ENCODE assay signal across 21 cellular contexts in genomic region chr18:70411886-70412443, GRCh38.
DNase-seq lines count a peak whose midpoint lies in the region; ATAC-seq and TF ChIP-seq lines count a peak whose summit lies in the region.
"Had no signal": no experiment of that assay in that cellular context is flagged by ENCODE, and none has a peak within 500 bp of the region (broad histone marks: within the 10 kb centered on the region; RNA-seq: fewer than 3 reads in every experiment).

No MANE protein-coding gene starts in this region.

- no peak overlapping the region for H3K27ac Mint-ChIP-seq in HFFc6
- H3K27ac Mint-ChIP-seq: activated CD4-positive, alpha-beta T cell treated with anti-CD3 and anti-CD28 coated beads, Interleukin-2, amount 10 ng/mL, durations not matched to agents 24 days and 14 days; activated naive CD4-positive, alpha-beta T cell treated with anti-CD3 and anti-CD28 coated beads, Interleukin-2, amount 50 U/mL, for 72 hours; natural killer cell treated with Interleukin-12 subunit alpha and Interleukin-12 subunit beta and Interleukin-15 and Interleukin-18, amount 100 ng/mL, for 72 hours; T-helper 1 cell treated with Interleukin-12 subunit alpha and Interleukin-12 subunit beta and Interleukin-4 antibody, amounts not matched to agents 30 μg/mL and 1 μg/mL, for 36 hours had no signal

- no peak overlapping the region for H3K4me3 Mint-ChIP-seq in HFFc6
- H3K4me3 Mint-ChIP-seq: activated CD4-positive, alpha-beta T cell treated with anti-CD3 and anti-CD28 coated beads, Interleukin-2, amount 10 ng/mL, durations not matched to agents 24 days and 14 days; brain; natural killer cell treated with Interleukin-12 subunit alpha and Interleukin-12 subunit beta and Interleukin-15 and Interleukin-18, amount 100 ng/mL, for 72 hours; T-helper 1 cell treated with Interleukin-12 subunit alpha and Interleukin-12 subunit beta and Interleukin-4 antibody, amounts not matched to agents 30 μg/mL and 1 μg/mL, for 36 hours had no signal

- H3K4me3 ChIP-seq in fibroblast of pulmonary artery (replicated peaks; ENCODE audit: low read depth, low read length) (no peak overlapping the region), retinal pigment epithelial cell (ENCODE audit: low read length) (no peak overlapping the region)
- H3K4me3 ChIP-seq: colonic mucosa, heart right ventricle, left ventricle myocardium inferior, uterus had no signal

- TF ChIP-seq CTCF in HFFc6 (IDR thresholded peaks at IDR 0.05) (0 out of 2 replicates have a peak, but pooled peaks have one; percentile 19), fibroblast of pulmonary artery (IDR thresholded peaks at IDR 0.05; ENCODE audit: low read length, missing control alignments) (no peak), retinal pigment epithelial cell (conservative IDR thresholded peaks at IDR 0.05; ENCODE audit: low read depth, low read length) (peak; percentile 45)

- no peaks in the 10 kb centered on the region for H3K36me3 Mint-ChIP-seq in HFFc6 (ENCODE audit: low read depth)
- H3K36me3 Mint-ChIP-seq: activated naive CD4-positive, alpha-beta T cell treated with anti-CD3 and anti-CD28 coated beads, Interleukin-2, amount 50 U/mL, for 72 hours; brain; natural killer cell treated with Interleukin-12 subunit alpha and Interleukin-12 subunit beta and Interleukin-15 and Interleukin-18, amount 100 ng/mL, for 72 hours had no signal

- ATAC-seq in HG02885 (IDR thresholded peaks at IDR 0.05; ENCODE audit: poor library complexity, unreplicated experiment), result no peak
- ATAC-seq in HG02763 (IDR thresholded peaks at IDR 0.05; ENCODE audit: unreplicated experiment), result no peak
- no peak for ATAC-seq in HG02610 (IDR thresholded peaks at IDR 0.05; ENCODE audit: unreplicated experiment)
- ATAC-seq: activated naive CD4-positive, alpha-beta T cell treated with anti-CD3 and anti-CD28 coated beads, Interleukin-2, amount 50 U/mL, for 72 hours; heart right ventricle; natural killer cell treated with Interleukin-12 subunit alpha and Interleukin-12 subunit beta and Interleukin-15 and Interleukin-18, amount 100 ng/mL, for 72 hours had no signal

- H3K9me3 Mint-ChIP-seq in HFFc6, result no peaks in the 10 kb centered on the region
- H3K9me3 Mint-ChIP-seq: activated CD4-positive, alpha-beta T cell treated with anti-CD3 and anti-CD28 coated beads, Interleukin-2, amount 10 ng/mL, durations not matched to agents 24 days and 14 days; activated naive CD4-positive, alpha-beta T cell treated with anti-CD3 and anti-CD28 coated beads, Interleukin-2, amount 50 U/mL, for 72 hours; natural killer cell treated with Interleukin-12 subunit alpha and Interleukin-12 subunit beta and Interleukin-15 and Interleukin-18, amount 100 ng/mL, for 72 hours; T-helper 1 cell treated with Interleukin-12 subunit alpha and Interleukin-12 subunit beta and Interleukin-4 antibody, amounts not matched to agents 30 μg/mL and 1 μg/mL, for 36 hours had no signal

- peaks cover 3% of the 10 kb centered on the region for H3K27me3 Mint-ChIP-seq in HFFc6 (ENCODE audit: insufficient read depth)
- H3K27me3 Mint-ChIP-seq: activated CD4-positive, alpha-beta T cell treated with anti-CD3 and anti-CD28 coated beads, Interleukin-2, amount 10 ng/mL, durations not matched to agents 24 days and 14 days; brain had no signal

- DNase-seq in HFFc6 (no peak), amniotic epithelial cell (ENCODE audit: low read depth) (peak; percentile 89), fibroblast of pulmonary artery (ENCODE audit: low read depth) (peak; percentile 44), retinal pigment epithelial cell (ENCODE audit: low read depth) (peak; percentile 91)
- DNase-seq: activated CD4-positive, alpha-beta T cell treated with anti-CD3 and anti-CD28 coated beads, Interleukin-2, amount 10 ng/mL, durations not matched to agents 24 days and 14 days; colonic mucosa; heart right ventricle; Kasumi-1; left ventricle myocardium inferior; NCI-H187; NCI-H2227 treated with DMSO at 0.1 percent for 48 hours; posterior cingulate gyrus; SHP77 treated with DMSO at 0.1 percent for 48 hours; uterus had no signal

- H3K4me1 Mint-ChIP-seq in HFFc6 (ENCODE audit: low read depth), result peaks cover 16% of the 10 kb centered on the region
- H3K4me1 Mint-ChIP-seq: activated CD4-positive, alpha-beta T cell treated with anti-CD3 and anti-CD28 coated beads, Interleukin-2, amount 10 ng/mL, durations not matched to agents 24 days and 14 days; brain had no signal
